ENCODE assay signal across 27 cellular contexts in the genomic region with DNA sequence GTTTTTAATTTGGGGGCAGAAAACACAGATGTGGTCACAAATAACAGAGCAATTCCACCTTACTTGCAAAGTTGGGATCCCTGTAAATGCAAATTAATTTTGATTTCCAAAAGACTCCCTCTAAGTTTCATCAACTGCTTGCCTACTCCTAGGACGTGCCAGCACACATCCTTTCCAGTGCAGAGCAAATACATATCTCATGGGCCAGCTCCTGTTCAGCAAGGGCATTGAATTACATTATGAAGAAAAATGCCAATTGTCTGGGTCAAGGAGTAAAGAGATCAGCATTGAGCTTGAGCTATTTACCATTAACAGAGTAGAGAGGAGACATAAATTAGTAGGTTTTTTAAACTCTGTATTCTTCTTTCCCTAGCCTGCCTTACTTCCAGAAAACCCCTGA. TPM values are rescaled to one million over a fixed set of nuclear protein-coding genes. Genes with fewer than 3 reads are reported as not detected.
"Had no signal": no experiment of that assay in that cellular context is flagged by ENCODE, and none has a peak within 500 bp of the region (broad histone marks: within the 10 kb centered on the region; RNA-seq: fewer than 3 reads in every experiment).

No MANE protein-coding gene starts in this region.

- H3K27ac Mint-ChIP-seq: effector memory CD8-positive, alpha-beta T cell; mesothelial cell of epicardium; naive B cell; natural killer cell treated with Interleukin-12 subunit alpha and Interleukin-12 subunit beta and Interleukin-15 and Interleukin-18, amount 100 ng/mL, for 72 hours; progenitor cell of endocrine pancreas; stimulated activated memory B cell treated with anti-CD40 and anti-IgM and Interleukin-4, amounts not matched to agents 10 μg/mL and 1 μg/mL and 100 μg/mL, for 72 hours had no signal

- H3K4me3 ChIP-seq: gastrocnemius medialis, mucosa of descending colon, pancreas, right atrium auricular region, sigmoid colon, skin epidermis, spleen, testis, tibial nerve, upper lobe of left lung, uterus had no signal

- H3K4me3 Mint-ChIP-seq: effector memory CD8-positive, alpha-beta T cell; mesothelial cell of epicardium; naive B cell; natural killer cell treated with Interleukin-12 subunit alpha and Interleukin-12 subunit beta and Interleukin-15 and Interleukin-18, amount 100 ng/mL, for 72 hours; neural crest cell; stimulated activated memory B cell treated with anti-CD40 and anti-IgM and Interleukin-4, amounts not matched to agents 10 μg/mL and 1 μg/mL and 100 μg/mL, for 72 hours had no signal

- ATAC-seq: effector memory CD8-positive, alpha-beta T cell; gastrocnemius medialis; mucosa of descending colon; natural killer cell treated with Interleukin-12 subunit alpha and Interleukin-12 subunit beta and Interleukin-15 and Interleukin-18, amount 100 ng/mL, for 72 hours; pancreas; stimulated activated memory B cell treated with anti-CD40 and anti-IgM and Interleukin-4, amounts not matched to agents 10 μg/mL and 1 μg/mL and 100 μg/mL, for 72 hours; stimulated activated naive CD8-positive, alpha-beta T cell treated with anti-CD3 and anti-CD28 coated beads, Interleukin-15, Interleukin-2, amounts not matched to agents 100 U/mL and 50 U/mL, for 24 hours had no signal

- DNase-seq: cortex of kidney; effector memory CD8-positive, alpha-beta T cell; foreskin fibroblast; gastrocnemius medialis; head of caudate nucleus; kidney; mesenchymal stem cell; mucosa of descending colon; naive B cell; pancreas; sigmoid colon; spleen; stimulated activated CD4-positive, alpha-beta T cell treated with anti-CD3 and anti-CD28 coated beads, Interleukin-4, amount 100 ng/mL, for 4 hours; stimulated activated naive CD8-positive, alpha-beta T cell treated with anti-CD3 and anti-CD28 coated beads, Interleukin-15, Interleukin-2, amounts not matched to agents 100 U/mL and 50 U/mL, for 24 hours; substantia nigra; testis; upper lobe of left lung; uterus had no signal

- H3K9me3 Mint-ChIP-seq: mesothelial cell of epicardium, neural crest cell had no signal

- H3K36me3 ChIP-seq: gastrocnemius medialis, neutrophil, pancreas, right atrium auricular region, sigmoid colon, spleen, tibial nerve, upper lobe of left lung, uterus had no signal

- H3K36me3 Mint-ChIP-seq: mesothelial cell of epicardium; naive B cell; natural killer cell treated with Interleukin-12 subunit alpha and Interleukin-12 subunit beta and Interleukin-15 and Interleukin-18, amount 100 ng/mL, for 72 hours; stimulated activated memory B cell treated with anti-CD40 and anti-IgM and Interleukin-4, amounts not matched to agents 10 μg/mL and 1 μg/mL and 100 μg/mL, for 72 hours had no signal

- H3K27me3 Mint-ChIP-seq: effector memory CD8-positive, alpha-beta T cell; natural killer cell treated with Interleukin-12 subunit alpha and Interleukin-12 subunit beta and Interleukin-15 and Interleukin-18, amount 100 ng/mL, for 72 hours; progenitor cell of endocrine pancreas had no signal

- H3K27ac ChIP-seq: gastrocnemius medialis, neutrophil, pancreas, right atrium auricular region, sigmoid colon, skin epidermis, spleen, testis, tibial nerve, upper lobe of left lung, uterus had no signal

- H3K27me3 ChIP-seq: gastrocnemius medialis, neutrophil, pancreas, right atrium auricular region, sigmoid colon, spleen, testis, tibial nerve, upper lobe of left lung, uterus had no signal

- H3K4me1 Mint-ChIP-seq: mesothelial cell of epicardium; naive B cell; neural crest cell; stimulated activated memory B cell treated with anti-CD40 and anti-IgM and Interleukin-4, amounts not matched to agents 10 μg/mL and 1 μg/mL and 100 μg/mL, for 72 hours had no signal

- H3K4me1 ChIP-seq: pancreas, spleen, uterus had no signal

- H3K9me3 ChIP-seq: gastrocnemius medialis, mucosa of descending colon, neutrophil, pancreas, right atrium auricular region, sigmoid colon, spleen, testis, tibial nerve, upper lobe of left lung, uterus had no signal

RNA-seq across cellular contexts. Expression of a gene that starts 18.8 kb away (rescaled TPM):
- total RNA-seq: natural killer cell treated with Interleukin-12 subunit alpha and Interleukin-12 subunit beta and Interleukin-15 and Interleukin-18, amount 100 ng/mL, for 72 hours had no signal
